Comparison of ENCODE assay signal across 2 cellular contexts in genomic region chr12:15984097-15984800, GRCh38.
TF ChIP-seq lines count a peak whose summit lies in the region.

No MANE protein-coding gene starts in this region.

TF ChIP-seq in liver, 16 proteins besides CTCF, POLR2A, EP300 and RAD21:
- peak; percentile 28 to 44 for TF ChIP-seq RXRA (IDR thresholded peaks at IDR 0.05)
- peak; percentile 27 to 32 for TF ChIP-seq HNF4A (conservative IDR thresholded peaks at IDR 0.05)
- TF ChIP-seq ATF3 (IDR thresholded peaks at IDR 0.05), result no peak
- peak; percentile 27 for TF ChIP-seq FOXA2 (IDR thresholded peaks at IDR 0.05)
- TF ChIP-seq SP1 (IDR thresholded peaks at IDR 0.05), result peak; percentile 36
- no peak for TF ChIP-seq ZBTB33 (IDR thresholded peaks at IDR 0.05)
- no peak for TF ChIP-seq GABPA (IDR thresholded peaks at IDR 0.05 in 1 of 2, conservative IDR thresholded peaks at IDR 0.05 in 1 of 2)
- no peak for TF ChIP-seq MAX (IDR thresholded peaks at IDR 0.05)

TF ChIP-seq in HepG2, 621 proteins besides CTCF, POLR2A, EP300 and RAD21:
- TF ChIP-seq REPIN1 (CRISPR knock-in tag; IDR thresholded peaks at IDR 0.05; ENCODE audit: borderline replicate concordance, low read depth) (no peak), ZMAT5 (CRISPR knock-in tag; IDR thresholded peaks at IDR 0.05; ENCODE audit: borderline replicate concordance, low read depth) (no peak), JUND (CRISPR knock-in tag; IDR thresholded peaks at IDR 0.05) (no peak), YEATS4 (CRISPR knock-in tag; IDR thresholded peaks at IDR 0.05; ENCODE audit: borderline replicate concordance) (no peak), ZNF747 (CRISPR knock-in tag; IDR thresholded peaks at IDR 0.05; ENCODE audit: borderline replicate concordance) (no peak), SMAD3 (CRISPR knock-in tag; IDR thresholded peaks at IDR 0.05) (no peak), ZNF354B (CRISPR knock-in tag; IDR thresholded peaks at IDR 0.05) (no peak), IKZF5 (CRISPR knock-in tag; IDR thresholded peaks at IDR 0.05) (no peak), ZNF556 (CRISPR knock-in tag; IDR thresholded peaks at IDR 0.05; ENCODE audit: borderline replicate concordance) (no peak), HMGXB4 (CRISPR knock-in tag; IDR thresholded peaks at IDR 0.05; ENCODE audit: borderline replicate concordance in 1 of 2, low read depth in 1 of 2) (no peak), ZNF557 (CRISPR knock-in tag; IDR thresholded peaks at IDR 0.05) (no peak), ZBTB21 (CRISPR knock-in tag; IDR thresholded peaks at IDR 0.05) (no peak), SRF (IDR thresholded peaks at IDR 0.05; ENCODE audit: low read depth, low read length) (no peak), RBFOX2 (IDR thresholded peaks at IDR 0.05; ENCODE audit: low read depth, low read length) (no peak)
